21 cellular contexts compared by ENCODE assay signal in the genomic region with DNA sequence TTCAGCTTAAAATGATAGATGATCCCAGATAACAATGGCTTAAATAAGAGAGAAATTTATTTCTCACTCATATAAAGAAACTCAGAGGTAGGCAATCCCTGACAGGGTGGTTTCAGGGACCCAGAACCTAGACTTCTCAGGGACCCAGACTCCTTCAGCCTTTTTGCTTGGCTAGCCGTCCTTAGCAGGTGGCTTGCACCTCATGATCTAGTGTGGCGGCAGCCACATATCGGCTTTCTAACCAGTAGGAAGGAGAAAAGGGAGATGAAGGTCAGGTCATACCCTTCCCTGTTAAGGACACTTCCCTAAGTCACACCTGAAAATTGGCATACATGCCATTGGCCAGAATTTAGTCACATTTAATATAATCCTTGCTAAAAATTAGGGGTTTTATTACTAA. TPM values are rescaled to one million over a fixed set of nuclear protein-coding genes. Genes with fewer than 3 reads are reported as not detected.
DNase-seq lines count a peak whose midpoint lies in the region; ATAC-seq, FAIRE-seq and TF ChIP-seq lines count a peak whose summit lies in the region.
"Had no signal": no experiment of that assay in that cellular context is flagged by ENCODE, and none has a peak within 500 bp of the region (broad histone marks: within the 10 kb centered on the region; RNA-seq: fewer than 3 reads in every experiment).

No MANE protein-coding gene starts in this region.

- H3K9ac ChIP-seq in HUES48 (ENCODE audit: low read depth, low read length) (no peak overlapping the region), H1 (replicated peaks in 1 of 4; ENCODE audit: extremely low read depth in 1 of 4, low read depth in 3 of 4, low read length in 3 of 4) (no peak overlapping the region), neural progenitor cell (no peak overlapping the region)

- TF ChIP-seq RAD21 in H1 (IDR thresholded peaks at IDR 0.05 in 1 of 2, conservative IDR thresholded peaks at IDR 0.05 in 1 of 2; ENCODE audit: low read depth in 2 of 2, low read length in 2 of 2) = no peak

- H3K27ac ChIP-seq in GM23338 (ENCODE audit: low read depth) (0 out of 2 replicates have a peak overlapping the region, but pooled peaks have one; percentile 2), HUES48 (ENCODE audit: low read depth, low read length) (peak overlapping the region; percentile 48), H1 (ENCODE audit: low read depth, low read length) (no peak overlapping the region), neural progenitor cell (peak overlapping the region; percentile 92)
- H3K27ac ChIP-seq: A549 had no signal

- no peak overlapping the region for H3K27ac Mint-ChIP-seq in GM23338
- H3K27ac Mint-ChIP-seq in neural progenitor cell = no peak overlapping the region
- H3K27ac Mint-ChIP-seq in Calu3 (ENCODE audit: unreplicated experiment) = no peak overlapping the region

- peaks cover 6% of the 10 kb centered on the region; the same call in 1 of the 3 replicates for H3K36me3 Mint-ChIP-seq in GM23338 (ENCODE audit: low read depth)
- no peaks in the 10 kb centered on the region for H3K36me3 Mint-ChIP-seq in neural progenitor cell
- H3K36me3 Mint-ChIP-seq in Calu3 (ENCODE audit: insufficient read depth, unreplicated experiment) = no peaks in the 10 kb centered on the region
- H3K36me3 Mint-ChIP-seq: CD4-positive, alpha-beta memory T cell had no signal

- no peak overlapping the region for H3K23ac ChIP-seq in H1 (ENCODE audit: insufficient read length)

- no peak for TF ChIP-seq EP300 in H1 (IDR thresholded peaks at IDR 0.05; ENCODE audit: borderline replicate concordance in 1 of 2, low read depth in 2 of 2, low read length in 2 of 2)

- H4K8ac ChIP-seq in H1 (ENCODE audit: extremely low read depth, insufficient read depth, low read length) = no peak overlapping the region

- H3K27me3 ChIP-seq in GM23338 (ENCODE audit: insufficient read depth) = no peaks in the 10 kb centered on the region
- H3K27me3 ChIP-seq in HUES48 (ENCODE audit: control insufficient read depth, insufficient read depth, low read length) = no peaks in the 10 kb centered on the region
- no peaks in the 10 kb centered on the region for H3K27me3 ChIP-seq in H1 (replicated peaks in 1 of 4; ENCODE audit: control insufficient read depth in 3 of 4, extremely low read depth in 1 of 4, insufficient read depth in 3 of 4, low read length in 3 of 4)
- H3K27me3 ChIP-seq in neural progenitor cell = no peaks in the 10 kb centered on the region
- no peaks in the 10 kb centered on the region; the same call in 1 of the 2 replicates for H3K27me3 ChIP-seq in BE2C

- no peaks in the 10 kb centered on the region for H3K23me2 ChIP-seq in H1 (ENCODE audit: low read depth, low read length)

- 58% methylated on average over 3 of the region's 3 CpGs; no CpG with 5 or more reads in 1 of the 2 experiments for WGBS in H1 (ENCODE audit: extremely low coverage in 1 of 2, insufficient coverage in 1 of 2, insufficient read length in 1 of 2, insufficient replicate concordance in 2 of 2, low coverage in 1 of 2, low lambda C conversion rate in 2 of 2, missing lambda C conversion rate in 1 of 2), 2 experiments

- H2BK120ac ChIP-seq in H1 (replicated peaks; ENCODE audit: low read depth, low read length) = no peak overlapping the region

- H3K4me2 ChIP-seq in GM23338 (0 out of 2 replicates have a peak overlapping the region, but pooled peaks have one; percentile 61), H1 (ENCODE audit: insufficient read depth in 1 of 2, low read depth in 2 of 2, low read length in 2 of 2) (peak overlapping the region; percentile 11 to 19; a peak in 1 of 4 replicates), neural progenitor cell (peak overlapping the region; percentile 80)
- H3K4me2 ChIP-seq: A549 had no signal

- H4K20me1 ChIP-seq in GM23338 (replicated peaks; ENCODE audit: insufficient read depth) (peaks cover 10% of the 10 kb centered on the region; the same call in 1 of the 2 replicates), H1 (replicated peaks in 1 of 2; ENCODE audit: control insufficient read depth in 1 of 2, insufficient read depth in 2 of 2, low read length in 2 of 2) (no peaks in the 10 kb centered on the region), neural progenitor cell (ENCODE audit: low read depth) (no peaks in the 10 kb centered on the region)

- H3K56ac ChIP-seq in H1 (replicated peaks; ENCODE audit: insufficient read length, low read depth, low read length) = no peak overlapping the region

- H3K79me1 ChIP-seq in H1 (ENCODE audit: low read depth, low read length) = no peaks in the 10 kb centered on the region; the same call in 1 of the 2 replicates

- peak; percentile 67 for ATAC-seq in GM23338
- ATAC-seq in GM21737 (IDR thresholded peaks at IDR 0.05; ENCODE audit: unreplicated experiment) = no peak
- ATAC-seq: A549, HCT116 had no signal

- no peak overlapping the region for H3K4ac ChIP-seq in H1 (replicated peaks; ENCODE audit: insufficient read length, low read depth, low read length)

- H3K4me1 Mint-ChIP-seq in GM23338 (peaks cover 76% of the 10 kb centered on the region), neural progenitor cell (peaks cover 7% of the 10 kb centered on the region), Calu3 (ENCODE audit: low read depth, unreplicated experiment) (no peaks in the 10 kb centered on the region)
- H3K4me1 Mint-ChIP-seq: CD4-positive, alpha-beta memory T cell had no signal

- no peaks in the 10 kb centered on the region for H3K36me3 ChIP-seq in GM23338 (ENCODE audit: insufficient read depth)
- H3K36me3 ChIP-seq in HUES48 (ENCODE audit: control insufficient read depth, insufficient read depth, low read length) = no peaks in the 10 kb centered on the region
- H3K36me3 ChIP-seq in H1 (ENCODE audit: control insufficient read depth in 2 of 4, insufficient read depth in 4 of 4, low read length in 3 of 4) = no peaks in the 10 kb centered on the region
- H3K36me3 ChIP-seq in neural progenitor cell = no peaks in the 10 kb centered on the region
- H3K36me3 ChIP-seq in BE2C = no peaks in the 10 kb centered on the region

- H3K4me1 ChIP-seq in GM23338 (ENCODE audit: insufficient read depth) = peaks cover 69% of the 10 kb centered on the region
- H3K4me1 ChIP-seq in HUES48 (ENCODE audit: control insufficient read depth, insufficient read depth, low read length) = peaks cover 58% of the 10 kb centered on the region
- peaks cover 4 to 15% (median 8%) of the 10 kb centered on the region in 4 experiments; a peak in 5 of 7 replicates for H3K4me1 ChIP-seq in H1 (replicated peaks in 1 of 4; ENCODE audit: control insufficient read depth in 3 of 4, insufficient read depth in 4 of 4, low read length in 3 of 4)
- H3K4me1 ChIP-seq in neural progenitor cell = peaks cover 78% of the 10 kb centered on the region
- no peaks in the 10 kb centered on the region for H3K4me1 ChIP-seq in BE2C
- H3K4me1 ChIP-seq: A549 had no signal

- H2AK5ac ChIP-seq in H1 (ENCODE audit: low read depth, low read length) = no peak overlapping the region

- H3K4me3 ChIP-seq in GM23338 (no peak overlapping the region), HUES48 (ENCODE audit: low read depth, low read length) (no peak overlapping the region), H1 (ENCODE audit: extremely low read depth in 1 of 4, insufficient read depth in 2 of 4, low read depth in 3 of 4, low read length in 4 of 4) (no peak overlapping the region), neural progenitor cell (peak overlapping the region; percentile 1), BE2C (ENCODE audit: low read depth, low read length) (no peak overlapping the region)
- H3K4me3 ChIP-seq: A549 had no signal

- H2BK20ac ChIP-seq in H1 (ENCODE audit: low read length) = no peak overlapping the region

- H3K4me3 Mint-ChIP-seq in GM23338 (no peak overlapping the region), neural progenitor cell (no peak overlapping the region), Calu3 (ENCODE audit: low read depth, unreplicated experiment) (no peak overlapping the region)
- H3K4me3 Mint-ChIP-seq: CD4-positive, alpha-beta memory T cell; H9 had no signal

- no peak overlapping the region for H2BK12ac ChIP-seq in H1 (ENCODE audit: low read depth, low read length)

- no peak overlapping the region for H3K18ac ChIP-seq in H1 (ENCODE audit: extremely low read depth, low read length)

- H3K79me2 ChIP-seq in GM23338 (replicated peaks; ENCODE audit: insufficient read depth) = peaks cover 100% of the 10 kb centered on the region
- H3K79me2 ChIP-seq in H1 (ENCODE audit: control insufficient read depth in 1 of 2, insufficient read depth in 2 of 2, low read length in 2 of 2) = peaks cover 3 to 93% of the 10 kb centered on the region in 2 experiments; a peak in 3 of 4 replicates
- peaks cover 95% of the 10 kb centered on the region for H3K79me2 ChIP-seq in neural progenitor cell (ENCODE audit: low read depth)

- H2BK15ac ChIP-seq in H1 (ENCODE audit: low read length) = no peak overlapping the region

- H3K9me3 ChIP-seq in HUES48 (ENCODE audit: control insufficient read depth, insufficient read depth, low read length) = no peaks in the 10 kb centered on the region
- H3K9me3 ChIP-seq in H1 (ENCODE audit: insufficient read depth in 2 of 2, low read depth in 1 of 2, low read length in 1 of 2) = no peaks in the 10 kb centered on the region
- H3K9me3 ChIP-seq in neural progenitor cell (ENCODE audit: low read depth) = no peaks in the 10 kb centered on the region
- no peaks in the 10 kb centered on the region for H3K9me3 ChIP-seq in BE2C
- H3K9me3 ChIP-seq: A549 had no signal

- TF ChIP-seq POLR2A in H1 (IDR thresholded peaks at IDR 0.05; ENCODE audit: control extremely low read depth in 1 of 2, low read depth in 2 of 2, low read length in 2 of 2) = no peak

- no peak for FAIRE-seq in H1 (lab: Jason Lieb, UNC)
- FAIRE-seq: A549, G401.6, GM19239 had no signal

- H3K27me3 Mint-ChIP-seq in GM23338 (ENCODE audit: insufficient read depth, low read depth, poor library complexity) (no peaks in the 10 kb centered on the region), neural progenitor cell (ENCODE audit: insufficient read depth, low read depth) (peaks cover 4% of the 10 kb centered on the region), Calu3 (ENCODE audit: unreplicated experiment) (peaks cover 44% of the 10 kb centered on the region)

- H3K9me2 ChIP-seq in GM23338 (ENCODE audit: insufficient read depth) = no peaks in the 10 kb centered on the region

- no peak for TF ChIP-seq CTCF in GM23338 (conservative IDR thresholded peaks at IDR 0.05; ENCODE audit: low read depth in 2 of 2)
- no peak for TF ChIP-seq CTCF in H1 (IDR thresholded peaks at IDR 0.05; ENCODE audit: control extremely low read depth in 1 of 3, insufficient read depth in 1 of 3, low read depth in 1 of 3, low read length in 3 of 3)
- no peak for TF ChIP-seq CTCF in neural progenitor cell (IDR thresholded peaks at IDR 0.05)
- TF ChIP-seq CTCF in Calu3 (IDR thresholded peaks at IDR 0.05; ENCODE audit: unreplicated experiment) = no peak
- TF ChIP-seq CTCF in BE2C (IDR thresholded peaks at IDR 0.05; ENCODE audit: low read depth, low read length) = no peak

- H2AFZ ChIP-seq in GM23338 (no peak overlapping the region), H1 (ENCODE audit: low read length) (no peak overlapping the region), neural progenitor cell (replicated peaks) (no peak overlapping the region)

- no peak overlapping the region for H4K91ac ChIP-seq in H1 (replicated peaks; ENCODE audit: insufficient read length, low read length)

- intact Hi-C loops in Calu3 (cut with micrococcal nuclease; ENCODE audit: unreplicated experiment) = no loop called here

- no peak overlapping the region for H4K5ac ChIP-seq in H1 (ENCODE audit: insufficient read length, low read depth, low read length)

- no TSS peak for BruUV-seq in Calu3 (replicated peaks; lab: Mats Ljungman, UMichigan)

- DNase-seq in GM23338 (ENCODE audit: low spot score) (peak; percentile 35), H1 (ENCODE audit: low read depth in 1 of 2, low spot score in 2 of 2) (no peak), neural progenitor cell (ENCODE audit: low spot score) (peak; percentile 18), Calu3 (no peak), BE2C (no peak)
- DNase-seq: 8988T; ACHN; AML-193; CD4-positive, alpha-beta memory T cell; COR-L47; DMS153; DND-41; GOT3; H9 had no signal

- no peaks in the 10 kb centered on the region for H3K9me3 Mint-ChIP-seq in GM23338
- peaks cover 2% of the 10 kb centered on the region for H3K9me3 Mint-ChIP-seq in neural progenitor cell
- no peaks in the 10 kb centered on the region for H3K9me3 Mint-ChIP-seq in Calu3 (ENCODE audit: low read depth, unreplicated experiment)
- H3K9me3 Mint-ChIP-seq: H9 had no signal

- POLR2A ChIA-PET in H1 (lab: Charles Lee; ENCODE audit: partially characterized antibody) = interaction anchor here (1.8 to 2.9 kb wide), 2 partner anchors 15 to 19 kb away, joined by 6 to 22 read pairs; a partner anchor contains a TSS

- no peak overlapping the region for H2BK5ac ChIP-seq in H1 (ENCODE audit: low read depth, low read length)

- CTCF ChIA-PET in H1 (lab: Charles Lee; ENCODE audit: partially characterized antibody) = interaction anchor here (0.6 to 1.4 kb wide), 2 partner anchors 15 to 87 kb away, joined by 3 read pairs; no protein-coding TSS in a partner anchor
- CTCF ChIA-PET in Calu3 (lab: Charles Lee) = interaction anchor here (0.7 kb wide), 1 partner anchor 662 kb away, joined by 4 read pairs; no protein-coding TSS in a partner anchor

- H3K14ac ChIP-seq in H1 (ENCODE audit: insufficient read length) = no peak overlapping the region

- H3F3A ChIP-seq in GM23338 (replicated peaks; ENCODE audit: low read depth) (no peaks in the 10 kb centered on the region), neural progenitor cell (ENCODE audit: low read depth) (peaks cover 35% of the 10 kb centered on the region)

RNA-seq across cellular contexts. Expression of a gene that starts 18.4 kb away (rescaled TPM):
- 95.6 and 102 TPM in 2 replicates for total RNA-seq in GM23338 (2014; rRNA removed; shearing (Covaris generic))
- polyA plus RNA-seq in GM23338 (2016; fragmentation: Nextera tagmentation; extraction: Ambion mirVana) (87.4 and 112 TPM in 2 replicates), H1 (2011; rRNA removed) (34.7 and 49.4 TPM in 2 replicates)
- 108 and 113 TPM in 2 replicates for total RNA-seq in H1 (2021; fragmentation: NEBNext Ultra II Directional; extraction: Animal tissue kit (Norgen Biotek cat#: 25700))
- polyA plus RNA-seq in H1 (2011; cell fraction: cytosol; rRNA removed) = 64.8 TPM
- polyA plus RNA-seq in H1 (2011; cell fraction: nucleus; rRNA removed) = 21.7 TPM
- 58.5 to 87.6 TPM (median 65.6 TPM) in 4 replicates for polyA plus RNA-seq in H1 (2012, experiment 1 of 2)
- polyA plus RNA-seq in H1 (2012, experiment 2 of 2) = 7.3 TPM
- polyA plus RNA-seq in H1 (2013, experiment 1 of 2) = 107 TPM
- polyA plus RNA-seq in H1 (2013, experiment 2 of 2) = 113 TPM
- polyA minus RNA-seq in H1 (2011; rRNA and poly(A)+ RNA removed) = 72.6 and 73.2 TPM in 2 replicates
- 37.1 TPM for polyA minus RNA-seq in H1 (2011; cell fraction: cytosol; rRNA and poly(A)+ RNA removed)
- polyA minus RNA-seq in H1 (2011; cell fraction: nucleus; rRNA and poly(A)+ RNA removed) = 42.7 TPM
- total RNA-seq in neural progenitor cell (ENCODE audit: low replicate concordance) (54.5 and 94.4 TPM in 2 replicates), Calu3 (2022) (not detected in 2 replicates)
- not detected for polyA plus RNA-seq in BE2C (2012; ENCODE audit: insufficient read depth, insufficient read length, low read depth)
- total RNA-seq: CD4-positive, alpha-beta memory T cell had no signal
- polyA plus RNA-seq: A549; BJ; CD4-positive, alpha-beta memory T cell had no signal

RNA-seq across cellular contexts. Expression of a gene that starts 40.6 kb away (rescaled TPM):
- total RNA-seq in GM23338 (2014; rRNA removed; shearing (Covaris generic)) = 0.38 TPM in 1 of 2 replicates, not detected in the other
- 0.16 and 0.23 TPM in 2 replicates for polyA plus RNA-seq in GM23338 (2016; fragmentation: Nextera tagmentation; extraction: Ambion mirVana)
- total RNA-seq in H1 (2021; fragmentation: NEBNext Ultra II Directional; extraction: Animal tissue kit (Norgen Biotek cat#: 25700)) = 0.08 and 0.20 TPM in 2 replicates
- polyA plus RNA-seq in H1 (2011; rRNA removed) = 0.02 and 0.03 TPM in 2 replicates
- 0.10 TPM for polyA plus RNA-seq in H1 (2011; cell fraction: cytosol; rRNA removed)
- polyA plus RNA-seq in H1 (2011; cell fraction: nucleus; rRNA removed) = 0.03 TPM
- polyA plus RNA-seq in H1 (2012, experiment 1 of 2) = 0.05 to 0.15 TPM (median 0.08 TPM) in 4 replicates
- polyA plus RNA-seq in H1 (2012, experiment 2 of 2) = not detected
- polyA plus RNA-seq in H1 (2013, experiment 1 of 2) = 0.20 TPM
- polyA plus RNA-seq in H1 (2013, experiment 2 of 2) = 0.18 TPM
- polyA minus RNA-seq in H1 (2011; rRNA and poly(A)+ RNA removed) = 0.06 TPM in 1 of 2 replicates, not detected in the other
- not detected for polyA minus RNA-seq in H1 (2011; cell fraction: cytosol; rRNA and poly(A)+ RNA removed)
- polyA minus RNA-seq in H1 (2011; cell fraction: nucleus; rRNA and poly(A)+ RNA removed) = 0.80 TPM
- 0.31 and 1.2 TPM in 2 replicates for total RNA-seq in neural progenitor cell (ENCODE audit: low replicate concordance)
- not detected in 2 replicates for total RNA-seq in Calu3 (2022)
- polyA plus RNA-seq in BE2C (2012; ENCODE audit: insufficient read depth, insufficient read length, low read depth) = not detected
- total RNA-seq: CD4-positive, alpha-beta memory T cell had no signal
- polyA plus RNA-seq: A549; BJ; CD4-positive, alpha-beta memory T cell had no signal

Comparison
In these comparisons a context has a peak if more than half of its experiments do, and no peak if none do; other contexts are left out.
1. DNase-seq: peak in GM23338 (single experiment) and neural progenitor cell (single experiment); none in H1 (0 of 2), Calu3 (single experiment) and BE2C (single experiment).
2. H3K4me2 ChIP-seq: peak in every context shown above with its lines; median percentile 80 in neural progenitor cell; 61 in GM23338; 15 in H1.
3. RNA of a gene that starts 18.4 kb away (total RNA-seq): 108 to 113 TPM in H1, 95.6 to 102 TPM in GM23338 and 54.5 to 94.4 TPM in neural progenitor cell; not detected in Calu3; every median in the first group is over 10 times any median in the second.